In genomic region chr9:107548298-107549142, GRCh38 we compare ENCODE assay signal across 8 cellular contexts. TPM values are rescaled to one million over a fixed set of nuclear protein-coding genes. Genes with fewer than 3 reads are reported as not detected.
DNase-seq lines count a peak whose midpoint lies in the region; ATAC-seq, FAIRE-seq and TF ChIP-seq lines count a peak whose summit lies in the region.

No MANE protein-coding gene starts in this region.

- H2AFZ ChIP-seq in HepG2 (ENCODE audit: low read length), result no peak overlapping the region
- no peak overlapping the region for H2AFZ ChIP-seq in neural progenitor cell (replicated peaks)

- H3K4me1 Mint-ChIP-seq in brain (peaks cover 18% of the 10 kb centered on the region), neural progenitor cell (no peaks in the 10 kb centered on the region), endodermal cell (peaks cover 33% of the 10 kb centered on the region)

- H3K27me3 Mint-ChIP-seq in brain, result peaks cover 7% of the 10 kb centered on the region
- peaks cover 5% of the 10 kb centered on the region for H3K27me3 Mint-ChIP-seq in neural progenitor cell (ENCODE audit: insufficient read depth, low read depth)
- H3K27me3 Mint-ChIP-seq in endodermal cell (ENCODE audit: insufficient read depth), result peaks cover 14% of the 10 kb centered on the region

- peak overlapping the region in 3 of 5 experiments; percentile 20 to 86 (median 85) for H3K27ac Mint-ChIP-seq in brain
- H3K27ac Mint-ChIP-seq in neural progenitor cell, result no peak overlapping the region
- H3K27ac Mint-ChIP-seq in endodermal cell, result no peak overlapping the region

- BruUV-seq in HepG2 (replicated peaks; lab: Mats Ljungman, UMichigan), result no TSS peak

- TF ChIP-seq EP300 in HepG2 (IDR thresholded peaks at IDR 0.05; ENCODE audit: low read depth in 2 of 2, low read length in 2 of 2) (peak in 1 of 2 experiments; percentile 45; a peak in 1 of 4 replicates), HepG2 (CRISPR knock-in tag; IDR thresholded peaks at IDR 0.05; ENCODE audit: borderline replicate concordance) (no peak)

- H3K9me3 ChIP-seq in HepG2 (ENCODE audit: low read length) (no peaks in the 10 kb centered on the region), neural progenitor cell (ENCODE audit: low read depth) (no peaks in the 10 kb centered on the region), endodermal cell (ENCODE audit: control insufficient read depth, low read length) (no peaks in the 10 kb centered on the region)

- intact Hi-C loops in HepG2 (cut with micrococcal nuclease; ENCODE audit: unreplicated experiment), result loop anchor here (2.0 kb wide), 1 partner anchor 44 kb away; no protein-coding TSS in a partner anchor

- no peak for TF ChIP-seq POLR2A in HepG2 (IDR thresholded peaks at IDR 0.05; ENCODE audit: insufficient read depth in 1 of 2, low read depth in 2 of 2, low read length in 2 of 2)

- no peaks in the 10 kb centered on the region for H3K79me2 ChIP-seq in HepG2 (ENCODE audit: insufficient read depth, low read length)
- no peaks in the 10 kb centered on the region for H3K79me2 ChIP-seq in neural progenitor cell (ENCODE audit: low read depth)

- CTCF ChIA-PET in HepG2 (lab: Yijun Ruan, JAX; ENCODE audit: low intra/inter-chr PET ratio, low total read pairs), result no interaction called here

- H3K4me2 ChIP-seq in HepG2 (ENCODE audit: low read depth, low read length), result peak overlapping the region; percentile 23; the same call in 1 of the 2 replicates
- H3K4me2 ChIP-seq in neural progenitor cell, result no peak overlapping the region

- peak; percentile 87 for DNase-seq in HT1080 (ENCODE audit: low read depth)
- DNase-seq in HepG2 (ENCODE audit: low spot score), result peak; percentile 29
- DNase-seq in neural progenitor cell (ENCODE audit: low spot score), result no peak
- no peak for DNase-seq in NCI-H1092 treated with DMSO at 0.1 percent for 48 hours (lab: John Stamatoyannopoulos, UW)
- DNase-seq in GM19239 (ENCODE audit: insufficient read length, low spot score), result no peak
- no peak for DNase-seq in endodermal cell

- H3K27me3 ChIP-seq in HepG2 (ENCODE audit: control insufficient read depth in 1 of 2, insufficient read depth in 2 of 2, low read length in 2 of 2) (peaks cover 0 to 15% of the 10 kb centered on the region in 2 experiments; a peak in 1 of 5 replicates), neural progenitor cell (no peaks in the 10 kb centered on the region), endodermal cell (ENCODE audit: control insufficient read depth, insufficient read depth, low read length, poor library complexity, severe bottlenecking) (no peaks in the 10 kb centered on the region)

- POLR2A ChIA-PET in HepG2 (lab: Yijun Ruan, JAX), result interaction anchor here (1.3 kb wide), 1 partner anchor 203 kb away, joined by 3 read pairs; no protein-coding TSS in a partner anchor

- H3K27ac ChIP-seq in 22Rv1 (peak overlapping the region; percentile 73), HepG2 (ENCODE audit: extremely low read length, insufficient read depth, low read length) (no peak overlapping the region), neural progenitor cell (no peak overlapping the region), endodermal cell (ENCODE audit: low read depth, low read length) (no peak overlapping the region)

- H4K20me1 ChIP-seq in HepG2 (ENCODE audit: insufficient read depth, low read length) (no peaks in the 10 kb centered on the region), neural progenitor cell (ENCODE audit: low read depth) (no peaks in the 10 kb centered on the region)

- H3K9ac ChIP-seq in HepG2 (ENCODE audit: insufficient read depth, low read depth, low read length) (no peak overlapping the region), neural progenitor cell (no peak overlapping the region), endodermal cell (ENCODE audit: extremely low read depth, low read length, poor library complexity, severe bottlenecking) (no peak overlapping the region)

- in situ Hi-C loops in HepG2 (cut with HindIII; ENCODE audit: extremely low pct_ligation_motif_present, low pct_unique_long_range_greater_than_20kb), result no loop called here

- H3K4me1 ChIP-seq in HepG2 (ENCODE audit: insufficient read depth, low read length) (peaks cover 40% of the 10 kb centered on the region), neural progenitor cell (no peaks in the 10 kb centered on the region), endodermal cell (ENCODE audit: control insufficient read depth, insufficient read depth, low read length) (peaks cover 7% of the 10 kb centered on the region)

- no peak for FAIRE-seq in HepG2 (lab: Jason Lieb, UNC)
- FAIRE-seq in GM19239 (lab: Jason Lieb, UNC), result no peak

- TF ChIP-seq CTCF in 22Rv1 (IDR thresholded peaks at IDR 0.05), result no peak
- TF ChIP-seq CTCF in brain (conservative IDR thresholded peaks at IDR 0.05), result no peak
- no peak for TF ChIP-seq CTCF in HepG2 (CRISPR knock-in tag; IDR thresholded peaks at IDR 0.05)
- TF ChIP-seq CTCF in neural progenitor cell (IDR thresholded peaks at IDR 0.05), result no peak
- no peak for TF ChIP-seq CTCF in endodermal cell (conservative IDR thresholded peaks at IDR 0.05)

- H3K36me3 Mint-ChIP-seq in brain, result no peaks in the 10 kb centered on the region
- no peaks in the 10 kb centered on the region for H3K36me3 Mint-ChIP-seq in neural progenitor cell
- H3K36me3 Mint-ChIP-seq in endodermal cell (ENCODE audit: low read depth), result peaks cover 1% of the 10 kb centered on the region

- 35% methylated on average over 10 of the region's 10 CpGs for WGBS in HepG2 (ENCODE audit: low lambda C conversion rate)
- WGBS in endodermal cell (ENCODE audit: insufficient coverage in 1 of 2, insufficient read length in 1 of 2), 2 experiments, result 88 to 92% methylated on average over 8 to 10 of the region's 10 CpGs

- no peak for ATAC-seq in HepG2

- H3K4me3 ChIP-seq in HepG2 (replicated peaks in 1 of 3; ENCODE audit: insufficient read depth in 1 of 3, low read depth in 2 of 3, low read length in 3 of 3), result no peak overlapping the region
- H3K4me3 ChIP-seq in neural progenitor cell, result no peak overlapping the region
- no peak overlapping the region for H3K4me3 ChIP-seq in endodermal cell (ENCODE audit: low read length)

- no peak overlapping the region for H3K4me3 Mint-ChIP-seq in brain
- H3K4me3 Mint-ChIP-seq in neural progenitor cell, result no peak overlapping the region
- no peak overlapping the region for H3K4me3 Mint-ChIP-seq in endodermal cell

- no peak for TF ChIP-seq RAD21 in HepG2 (CRISPR knock-in tag; IDR thresholded peaks at IDR 0.05)

- no peaks in the 10 kb centered on the region for H3F3A ChIP-seq in neural progenitor cell (ENCODE audit: low read depth)

- H3K9me3 Mint-ChIP-seq in brain, result peaks cover 0 to 9% (median 0%) of the 10 kb centered on the region in 5 experiments
- H3K9me3 Mint-ChIP-seq in neural progenitor cell, result no peaks in the 10 kb centered on the region
- H3K9me3 Mint-ChIP-seq in endodermal cell, result peaks cover 4% of the 10 kb centered on the region

- H3K36me3 ChIP-seq in HepG2 (replicated peaks in 1 of 2; ENCODE audit: control insufficient read depth in 1 of 2, insufficient read depth in 2 of 2, low read length in 2 of 2), result no peaks in the 10 kb centered on the region
- H3K36me3 ChIP-seq in neural progenitor cell, result no peaks in the 10 kb centered on the region
- no peaks in the 10 kb centered on the region for H3K36me3 ChIP-seq in endodermal cell (ENCODE audit: control insufficient read depth, insufficient read depth, low read length)

TF ChIP-seq in HepG2, 621 proteins besides CTCF, POLR2A, EP300 and RAD21 (continues in another document):
- no peak for TF ChIP-seq KDM1A (CRISPR knock-in tag; IDR thresholded peaks at IDR 0.05)

RNA-seq across cellular contexts. Expression of gene KLF4, which starts 59.0 kb away (rescaled TPM):
- 1.3 and 3.7 TPM in 2 replicates for total RNA-seq in HT1080 (2014; rRNA removed; shearing (Covaris generic))
- polyA plus RNA-seq in HT1080 (2015; cell fraction: cytosol; rRNA removed), result 3.5 and 5.8 TPM in 2 replicates
- polyA plus RNA-seq in HT1080 (2015; cell fraction: nucleus; rRNA removed), result 7.2 and 8.7 TPM in 2 replicates
- polyA plus RNA-seq in brain (ENCODE audit: insufficient read depth, low read depth, low replicate concordance), result 9.1 TPM
- 0.20 TPM in 1 of 2 replicates, not detected in the other for total RNA-seq in HepG2 (2016; rRNA removed; fragmentation: Illumina TruSeq; extraction: Trizol)
- not detected in 2 replicates for total RNA-seq in HepG2 (2016; cell fraction: cytosol; rRNA removed; fragmentation: Illumina TruSeq; extraction: Trizol; ENCODE audit: low read depth)
- 0.28 TPM in 1 of 2 replicates, not detected in the other for total RNA-seq in HepG2 (2016; cell fraction: insoluble cytoplasmic fraction; rRNA removed; fragmentation: Illumina TruSeq; extraction: Trizol)
- total RNA-seq in HepG2 (2016; cell fraction: membrane; rRNA removed; fragmentation: Illumina TruSeq; extraction: Trizol), result 0.09 and 0.17 TPM in 2 replicates
- 0.40 and 0.88 TPM in 2 replicates for total RNA-seq in HepG2 (2016; cell fraction: nucleus; rRNA removed; fragmentation: Illumina TruSeq; extraction: Trizol)
- 0.37 and 0.55 TPM in 2 replicates for polyA plus RNA-seq in HepG2 (2011; rRNA removed)
- 0.42 and 0.46 TPM in 2 replicates for polyA plus RNA-seq in HepG2 (2011; cell fraction: cytosol; rRNA removed)
- 1.9 and 2.3 TPM in 2 replicates for polyA plus RNA-seq in HepG2 (2011; cell fraction: nucleus; rRNA removed)
- 0.13 and 1.5 TPM in 2 replicates for polyA plus RNA-seq in HepG2 (2012)
- polyA plus RNA-seq in HepG2 (2016; cell fraction: cytosol; fragmentation: Illumina TruSeq; extraction: Trizol; ENCODE audit: low read depth), result not detected in 2 replicates
- 0.11 TPM in 1 of 2 replicates, not detected in the other for polyA plus RNA-seq in HepG2 (2016; cell fraction: insoluble cytoplasmic fraction; fragmentation: Illumina TruSeq; extraction: Trizol; ENCODE audit: low read depth)
- polyA plus RNA-seq in HepG2 (2016; cell fraction: membrane; fragmentation: Illumina TruSeq; extraction: Trizol; ENCODE audit: low read depth), result 0.07 and 0.26 TPM in 2 replicates
- 0.53 and 0.56 TPM in 2 replicates for polyA plus RNA-seq in HepG2 (2016; cell fraction: nucleus; fragmentation: Illumina TruSeq; extraction: Trizol; ENCODE audit: insufficient read depth, low read depth)
- 0.56 and 10.8 TPM in 2 replicates for polyA minus RNA-seq in HepG2 (2011; rRNA and poly(A)+ RNA removed; ENCODE audit: low replicate concordance)
- polyA minus RNA-seq in HepG2 (2011; cell fraction: cytosol; rRNA and poly(A)+ RNA removed), result 0.26 and 1.2 TPM in 2 replicates
- polyA minus RNA-seq in HepG2 (2011; cell fraction: nucleus; rRNA and poly(A)+ RNA removed), result 1.1 and 1.3 TPM in 2 replicates
- total RNA-seq in neural progenitor cell (ENCODE audit: low replicate concordance), result 0.51 and 2.1 TPM in 2 replicates
- 1 to 10 TPM; 1.9 to 2.6 TPM for total RNA-seq in endodermal cell
- polyA plus RNA-seq in endodermal cell (2013, experiment 1 of 2), result 1.9 TPM
- polyA plus RNA-seq in endodermal cell (2013, experiment 2 of 2), result 1.4 TPM

Comparison
In these comparisons a context has a peak if more than half of its experiments do, and no peak if none do; other contexts are left out.
1. DNase-seq: peak in HT1080 (single experiment) and HepG2 (single experiment); none in neural progenitor cell (single experiment), NCI-H1092 treated with DMSO at 0.1 percent for 48 hours (single experiment), GM19239 (single experiment) and endodermal cell (single experiment).
2. H3K27ac Mint-ChIP-seq: peak in brain (3 of 5); none in neural progenitor cell (single experiment) and endodermal cell (single experiment).